Comparison of ENCODE assay signal across 1 cellular context in genomic region chr1:161769673-161770045, GRCh38. TPM values are rescaled to one million over a fixed set of nuclear protein-coding genes. Genes with fewer than 3 reads are reported as not detected.
"Had no signal": no experiment of that assay in that cellular context is flagged by ENCODE, and none has a peak within 500 bp of the region (broad histone marks: within the 10 kb centered on the region; RNA-seq: fewer than 3 reads in every experiment).

No MANE protein-coding gene starts in this region.

RNA-seq across cellular contexts. Expression of gene FCRLB, which starts 48.3 kb away (rescaled TPM):
- total RNA-seq: vagina had no signal
